Comparison of ENCODE assay signal across 8 cellular contexts in the genomic region with DNA sequence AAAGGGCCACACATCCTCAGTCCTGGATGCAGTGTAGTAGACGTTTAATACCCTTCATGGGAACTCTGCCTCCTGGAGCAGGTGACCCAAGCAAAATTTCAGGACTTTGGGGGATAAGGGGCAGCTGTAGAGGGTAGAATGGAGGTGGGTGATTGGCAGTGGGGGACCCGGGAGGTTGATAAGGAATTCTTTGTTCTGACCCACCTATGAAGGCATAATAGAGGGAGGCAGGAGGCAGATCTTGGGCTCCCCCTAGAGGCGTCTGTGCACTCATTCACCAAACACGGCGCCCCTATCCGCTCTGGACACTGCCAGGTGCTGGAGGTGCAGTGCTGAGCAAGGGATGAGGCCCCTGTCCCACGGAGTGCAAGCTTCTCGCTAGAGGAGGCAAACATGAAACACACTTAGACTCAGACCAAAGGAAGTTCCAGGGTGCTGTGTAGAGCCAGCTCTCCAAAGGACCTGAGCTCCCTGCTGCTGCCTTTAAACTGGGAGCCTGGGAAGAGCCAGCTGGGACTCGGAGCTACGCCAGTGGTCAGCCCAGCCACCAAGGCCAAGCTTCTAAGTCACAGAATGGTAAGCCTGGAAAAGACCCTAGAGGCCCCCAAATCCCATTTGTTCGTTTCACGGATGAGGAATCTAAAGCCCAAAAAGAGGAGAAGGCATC. TPM values are rescaled to one million over a fixed set of nuclear protein-coding genes. Genes with fewer than 3 reads are reported as not detected.
DNase-seq lines count a peak whose midpoint lies in the region; ATAC-seq lines count a peak whose summit lies in the region.

No MANE protein-coding gene starts in this region.

- peak; percentile 74 for ATAC-seq in GM21723 (IDR thresholded peaks at IDR 0.05; ENCODE audit: unreplicated experiment)
- peak; percentile 82 for ATAC-seq in Right ventricle myocardium superior (ENCODE audit: poor library complexity)
- no peak for ATAC-seq in GM18873 (IDR thresholded peaks at IDR 0.05; ENCODE audit: low FRiP score, unreplicated experiment)

- H3K9me2 ChIP-seq in Karpas-422 (replicated peaks; ENCODE audit: insufficient read depth, low read length) = no peaks in the 10 kb centered on the region

- no peak overlapping the region for H3K9ac ChIP-seq in Karpas-422 (ENCODE audit: low read length)
- no peak overlapping the region for H3K9ac ChIP-seq in rectal smooth muscle tissue (ENCODE audit: low read length)

- H3K4me3 ChIP-seq in Karpas-422 (ENCODE audit: low read length) = no peak overlapping the region
- H3K4me3 ChIP-seq in SJSA1 = no peak overlapping the region
- no peak overlapping the region for H3K4me3 ChIP-seq in rectal smooth muscle tissue (ENCODE audit: low read length)

- no peak overlapping the region for H2AFZ ChIP-seq in Karpas-422 (ENCODE audit: low read length)

- H4K20me1 ChIP-seq in Karpas-422 (ENCODE audit: insufficient read depth, low read depth, low read length) = 0 out of 2 replicates have a peak, but pooled peaks cover 12% of the 10 kb centered on the region

- peak; percentile 69 for DNase-seq in EH (ENCODE audit: low read depth)
- peak; percentile 87 for DNase-seq in Karpas-422
- DNase-seq in SJSA1 (ENCODE audit: low read depth in 1 of 2, low spot score in 2 of 2) = peak; percentile 54 to 80
- peak; percentile 21 to 52 (median 34) for DNase-seq in activated naive CD4-positive, alpha-beta T cell (lab: John Stamatoyannopoulos, UW)
- DNase-seq in Right ventricle myocardium superior = peak; percentile 68

- H3K36me3 ChIP-seq in Karpas-422 (ENCODE audit: insufficient read depth, low read length) (no peaks in the 10 kb centered on the region), SJSA1 (no peaks in the 10 kb centered on the region), rectal smooth muscle tissue (ENCODE audit: control insufficient read depth, insufficient read depth, low read length) (no peaks in the 10 kb centered on the region)

- no peaks in the 10 kb centered on the region for H3K79me2 ChIP-seq in Karpas-422 (ENCODE audit: low read length)

- intact Hi-C loops in Right ventricle myocardium superior (cut with DNase I) = loop anchor here (2.0 to 5.0 kb wide), 2 partner anchors 54 to 107 kb away; no protein-coding TSS in a partner anchor

- no peak overlapping the region for H3K4me2 ChIP-seq in Karpas-422 (ENCODE audit: low read depth, low read length, poor library complexity, severe bottlenecking)

- H3K4me1 ChIP-seq in Karpas-422 (ENCODE audit: low read length) (peaks cover 15% of the 10 kb centered on the region), SJSA1 (replicated peaks) (peaks cover 16% of the 10 kb centered on the region), rectal smooth muscle tissue (ENCODE audit: control insufficient read depth, insufficient read depth, low read length) (peaks cover 14% of the 10 kb centered on the region)

- H3K27me3 ChIP-seq in Karpas-422 (ENCODE audit: low read length) = no peaks in the 10 kb centered on the region
- no peaks in the 10 kb centered on the region for H3K27me3 ChIP-seq in SJSA1 (replicated peaks)
- H3K27me3 ChIP-seq in rectal smooth muscle tissue (ENCODE audit: control insufficient read depth, insufficient read depth, low read length) = no peaks in the 10 kb centered on the region

- H3K27ac ChIP-seq in Karpas-422 (ENCODE audit: low read length) = no peak overlapping the region
- no peak overlapping the region for H3K27ac ChIP-seq in SJSA1
- H3K27ac ChIP-seq in rectal smooth muscle tissue (ENCODE audit: low read depth, low read length) = peak overlapping the region; percentile 38

- H3K9me3 ChIP-seq in Karpas-422 (ENCODE audit: low read length) (no peaks in the 10 kb centered on the region), SJSA1 (replicated peaks) (no peaks in the 10 kb centered on the region; the same call in 1 of the 2 replicates)

RNA-seq across cellular contexts. Expression of a gene that starts 7.7 kb away (rescaled TPM):
- total RNA-seq in Karpas-422 (2014; rRNA removed; shearing (Covaris generic); ENCODE audit: low replicate concordance) = not detected in 2 replicates
- total RNA-seq in SJSA1 (2014; rRNA removed; shearing (Covaris generic)) = 1.00 TPM in 1 of 2 replicates, not detected in the other
- total RNA-seq in Right ventricle myocardium superior = not detected

RNA-seq across cellular contexts. Expression of a gene that starts 13.6 kb away (rescaled TPM):
- total RNA-seq in Karpas-422 (2014; rRNA removed; shearing (Covaris generic); ENCODE audit: low replicate concordance) = 18.4 and 51.6 TPM in 2 replicates
- total RNA-seq in SJSA1 (2014; rRNA removed; shearing (Covaris generic)) = 23.7 and 26.4 TPM in 2 replicates
- 2.0 TPM for total RNA-seq in Right ventricle myocardium superior

RNA-seq across cellular contexts. Expression of a gene that starts 26.1 kb away (rescaled TPM):
- 16.3 and 22.0 TPM in 2 replicates for total RNA-seq in Karpas-422 (2014; rRNA removed; shearing (Covaris generic); ENCODE audit: low replicate concordance)
- total RNA-seq in SJSA1 (2014; rRNA removed; shearing (Covaris generic)) = 29.6 and 35.0 TPM in 2 replicates
- 9.0 TPM for total RNA-seq in Right ventricle myocardium superior

Comparison
In these comparisons a context has a peak if more than half of its experiments do, and no peak if none do; other contexts are left out.
1. DNase-seq: peak in every context shown above with its lines; median percentile 87 in Karpas-422; 69 in EH; 68 in Right ventricle myocardium superior; 67 in SJSA1; 34 in activated naive CD4-positive, alpha-beta T cell.